18 cellular contexts compared by ENCODE assay signal in the genomic region with DNA sequence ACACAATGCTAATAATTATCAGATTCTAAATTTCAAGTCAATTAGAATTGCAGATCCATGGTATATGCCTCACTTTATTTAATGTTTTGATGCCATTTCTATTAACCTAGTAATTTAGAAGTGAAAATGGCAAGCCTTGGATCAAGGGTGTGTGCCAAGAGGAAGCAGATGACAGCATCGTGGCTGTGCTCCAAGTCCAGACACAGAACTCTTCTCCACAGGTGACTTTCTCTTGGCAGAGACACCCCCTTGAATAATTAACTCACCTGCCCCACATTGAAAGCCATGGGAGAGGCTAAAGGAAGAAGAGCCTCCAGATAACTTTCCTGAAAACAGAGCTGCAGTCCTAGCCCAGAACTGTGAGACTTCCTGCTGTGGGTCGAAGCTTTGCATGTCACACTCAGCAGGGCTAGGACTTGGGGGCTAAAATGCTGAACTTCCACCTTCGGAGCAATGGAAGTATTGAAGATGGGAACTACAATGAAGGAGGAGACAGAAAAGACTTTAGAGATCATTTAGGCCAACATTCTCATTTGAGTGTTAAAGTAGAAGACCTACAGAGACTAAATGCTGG. TPM values are rescaled to one million over a fixed set of nuclear protein-coding genes. Genes with fewer than 3 reads are reported as not detected.
"Had no signal": no experiment of that assay in that cellular context is flagged by ENCODE, and none has a peak within 500 bp of the region (broad histone marks: within the 10 kb centered on the region; RNA-seq: fewer than 3 reads in every experiment).

No MANE protein-coding gene starts in this region.

- H3K4me1 Mint-ChIP-seq: activated naive CD8-positive, alpha-beta T cell treated with anti-CD3 and anti-CD28 coated beads, Interleukin-2, amount 50 U/mL, for 24 hours; naive thymus-derived CD4-positive, alpha-beta T cell; stimulated activated effector memory CD8-positive, alpha-beta T cell treated with anti-CD3 and anti-CD28 coated beads, Interleukin-12 subunit alpha, Interleukin-12 subunit beta, amount 100 ng/mL, for 72 hours had no signal

- H3K27ac ChIP-seq: neutrophil, right atrium auricular region had no signal

- DNase-seq: activated CD4-positive, alpha-beta T cell treated with anti-CD3 and anti-CD28 coated beads for 48 hours; activated CD8-positive, alpha-beta memory T cell treated with anti-CD3 and anti-CD28 coated beads, Interleukin-2, amount 50 U/mL, for 48 hours; activated CD8-positive, alpha-beta T cell treated with anti-CD3 and anti-CD28 coated beads, Interleukin-2, amount 10 ng/mL, durations not matched to agents 7 days and 5 days; activated naive CD8-positive, alpha-beta T cell treated with anti-CD3 and anti-CD28 coated beads, Interleukin-2, amount 50 U/mL, for 24 hours; central memory CD4-positive, alpha-beta T cell; erythroblast; naive thymus-derived CD4-positive, alpha-beta T cell; trophoblast cell had no signal

- H3K4me1 ChIP-seq: right atrium auricular region had no signal

- H3K36me3 Mint-ChIP-seq: naive thymus-derived CD4-positive, alpha-beta T cell; stimulated activated effector memory CD8-positive, alpha-beta T cell treated with anti-CD3 and anti-CD28 coated beads, Interleukin-12 subunit alpha, Interleukin-12 subunit beta, amount 100 ng/mL, for 72 hours had no signal

- H3K9me3 ChIP-seq: neutrophil, right atrium auricular region had no signal

- H3K27ac Mint-ChIP-seq: activated CD8-positive, alpha-beta T cell treated with anti-CD3 and anti-CD28 coated beads, Interleukin-2, amount 10 ng/mL, durations not matched to agents 7 days and 5 days; activated naive CD8-positive, alpha-beta T cell treated with anti-CD3 and anti-CD28 coated beads, Interleukin-2, amount 50 U/mL, for 24 hours; dendritic cell treated with granulocyte-macrophage colony-stimulating factor and Interleukin-4, amounts not matched to agents 40 ng/mL and 50 ng/mL, for 4 days; naive thymus-derived CD4-positive, alpha-beta T cell; stimulated activated effector memory CD8-positive, alpha-beta T cell treated with anti-CD3 and anti-CD28 coated beads, Interleukin-12 subunit alpha, Interleukin-12 subunit beta, amount 100 ng/mL, for 72 hours; T-helper 1 cell treated with Interleukin-12 subunit alpha and Interleukin-12 subunit beta and Interleukin-4 antibody, amounts not matched to agents 30 μg/mL and 1 μg/mL, for 36 hours; WTC11 had no signal

- ATAC-seq: activated CD8-positive, alpha-beta T cell treated with anti-CD3 and anti-CD28 coated beads, Interleukin-2, amount 10 ng/mL, durations not matched to agents 7 days and 5 days; activated naive CD8-positive, alpha-beta T cell treated with anti-CD3 and anti-CD28 coated beads, Interleukin-2, amount 50 U/mL, for 24 hours; naive thymus-derived CD4-positive, alpha-beta T cell; WTC11 had no signal

- H3K36me3 ChIP-seq: neutrophil, right atrium auricular region had no signal

- H3K4me3 ChIP-seq: right atrium auricular region had no signal

- H3K27me3 ChIP-seq: neutrophil, right atrium auricular region had no signal

- H3K4me3 Mint-ChIP-seq: activated CD8-positive, alpha-beta T cell treated with anti-CD3 and anti-CD28 coated beads, Interleukin-2, amount 10 ng/mL, durations not matched to agents 7 days and 5 days; activated naive CD8-positive, alpha-beta T cell treated with anti-CD3 and anti-CD28 coated beads, Interleukin-2, amount 50 U/mL, for 24 hours; dendritic cell treated with granulocyte-macrophage colony-stimulating factor and Interleukin-4, amounts not matched to agents 40 ng/mL and 50 ng/mL, for 4 days; naive thymus-derived CD4-positive, alpha-beta T cell; stimulated activated effector memory CD8-positive, alpha-beta T cell treated with anti-CD3 and anti-CD28 coated beads, Interleukin-12 subunit alpha, Interleukin-12 subunit beta, amount 100 ng/mL, for 72 hours; T-helper 1 cell treated with Interleukin-12 subunit alpha and Interleukin-12 subunit beta and Interleukin-4 antibody, amounts not matched to agents 30 μg/mL and 1 μg/mL, for 36 hours; WTC11 had no signal

- H3K27me3 Mint-ChIP-seq: dendritic cell treated with granulocyte-macrophage colony-stimulating factor and Interleukin-4, amounts not matched to agents 40 ng/mL and 50 ng/mL, for 4 days had no signal

RNA-seq across cellular contexts. Expression of a gene that starts 1.0 kb away (rescaled TPM):
- total RNA-seq: activated CD8-positive, alpha-beta T cell treated with anti-CD3 and anti-CD28 coated beads, Interleukin-2, amount 10 ng/mL, durations not matched to agents 7 days and 5 days; astrocyte; glomerular endothelial cell; kidney epithelial cell; naive thymus-derived CD4-positive, alpha-beta T cell had no signal
- polyA plus RNA-seq: liver; naive thymus-derived CD4-positive, alpha-beta T cell had no signal
